In genomic region chr17:68346448-68346847, GRCh38 we compare ENCODE assay signal across 10 cellular contexts. TPM values are rescaled to one million over a fixed set of nuclear protein-coding genes. Genes with fewer than 3 reads are reported as not detected.
DNase-seq lines count a peak whose midpoint lies in the region; ATAC-seq lines count a peak whose summit lies in the region.
"Had no signal": no experiment of that assay in that cellular context is flagged by ENCODE, and none has a peak within 500 bp of the region (broad histone marks: within the 10 kb centered on the region; RNA-seq: fewer than 3 reads in every experiment).

No MANE protein-coding gene starts in this region.

- no peaks in the 10 kb centered on the region for H4K20me1 ChIP-seq in BLaER1 treated with 17β-estradiol and CSF1 and Interleukin-3, amounts not matched to agents 10 nM and 100 nM

- H3K4me2 ChIP-seq in BLaER1 treated with 17β-estradiol and CSF1 and Interleukin-3, amounts not matched to agents 10 nM and 100 nM: peak overlapping the region; percentile 79 to 97 (median 88)

- H3K27ac ChIP-seq in BLaER1 treated with 17β-estradiol and CSF1 and Interleukin-3, amounts not matched to agents 10 nM and 100 nM: peak overlapping the region in 10 of 11 experiments; percentile 43 to 99 (median 96); a peak in 20 of 22 replicates
- H3K27ac ChIP-seq: VCaP had no signal

- 0 out of 22 replicates have a peak, but pooled peaks cover 0 to 1% (median 0%) of the 10 kb centered on the region in 11 experiments for H3K36me3 ChIP-seq in BLaER1 treated with 17β-estradiol and CSF1 and Interleukin-3, amounts not matched to agents 10 nM and 100 nM

- no peaks in the 10 kb centered on the region for H3K9me3 Mint-ChIP-seq in natural killer cell treated with Interleukin-12 subunit alpha and Interleukin-12 subunit beta and Interleukin-15 and Interleukin-18, amount 100 ng/mL, for 72 hours
- H3K9me3 Mint-ChIP-seq: nephron had no signal

- H3K9ac ChIP-seq in BLaER1 treated with 17β-estradiol and CSF1 and Interleukin-3, amounts not matched to agents 10 nM and 100 nM: peak overlapping the region in 10 of 11 experiments; percentile 35 to 91 (median 84); a peak in 19 of 22 replicates

- H3K4me1 ChIP-seq in BLaER1 treated with 17β-estradiol and CSF1 and Interleukin-3, amounts not matched to agents 10 nM and 100 nM: peaks cover 53 to 81% (median 69%) of the 10 kb centered on the region in 10 experiments

- H3K36me3 Mint-ChIP-seq in natural killer cell treated with Interleukin-12 subunit alpha and Interleukin-12 subunit beta and Interleukin-15 and Interleukin-18, amount 100 ng/mL, for 72 hours: no peaks in the 10 kb centered on the region

- peak; percentile 83 for ATAC-seq in GM21717 (IDR thresholded peaks at IDR 0.05; ENCODE audit: unreplicated experiment)
- ATAC-seq in natural killer cell treated with Interleukin-12 subunit alpha and Interleukin-12 subunit beta and Interleukin-15 and Interleukin-18, amount 100 ng/mL, for 72 hours: peak; percentile 87 to 89

- H3K27ac Mint-ChIP-seq in natural killer cell treated with Interleukin-12 subunit alpha and Interleukin-12 subunit beta and Interleukin-15 and Interleukin-18, amount 100 ng/mL, for 72 hours: peak overlapping the region; percentile 91 to 97
- H3K27ac Mint-ChIP-seq: nephron had no signal

- H3K27me3 ChIP-seq in BLaER1 treated with 17β-estradiol and CSF1 and Interleukin-3, amounts not matched to agents 10 nM and 100 nM: peaks cover 0 to 11% (median 0%) of the 10 kb centered on the region in 11 experiments; a peak in 2 of 22 replicates

- H3K9me3 ChIP-seq in BLaER1 treated with 17β-estradiol and CSF1 and Interleukin-3, amounts not matched to agents 10 nM and 100 nM (replicated peaks in 1 of 11): no peaks in the 10 kb centered on the region

- H3K27me3 Mint-ChIP-seq in natural killer cell treated with Interleukin-12 subunit alpha and Interleukin-12 subunit beta and Interleukin-15 and Interleukin-18, amount 100 ng/mL, for 72 hours: no peaks in the 10 kb centered on the region

- H3K4me3 ChIP-seq in BLaER1 treated with 17β-estradiol and CSF1 and Interleukin-3, amounts not matched to agents 10 nM and 100 nM: peak overlapping the region in 7 of 10 experiments; percentile 10 to 56 (median 27); a peak in 10 of 20 replicates

- peak overlapping the region; percentile 89 for H3K4me3 Mint-ChIP-seq in natural killer cell treated with Interleukin-12 subunit alpha and Interleukin-12 subunit beta and Interleukin-15 and Interleukin-18, amount 100 ng/mL, for 72 hours
- H3K4me3 Mint-ChIP-seq: nephron had no signal

- peak; percentile 95 for DNase-seq in NOMO-1 treated with dmso at 0.1 percent for 144 hours (lab: John Stamatoyannopoulos, UW; ENCODE audit: unreplicated experiment)
- DNase-seq in activated T-helper 9 cell treated with anti-CD3 and anti-CD28 coated beads, Interleukin-2, amount 50 U/mL, for 16 hours (ENCODE audit: low read depth): peak; percentile 58
- DNase-seq in natural killer cell treated with Interleukin-12 subunit alpha and Interleukin-12 subunit beta and Interleukin-15 and Interleukin-18, amount 100 ng/mL, for 72 hours (ENCODE audit: low spot score): peak; percentile 90
- DNase-seq in HuH-7 (ENCODE audit: low spot score): no peak
- DNase-seq in NCI-H82 treated with DMSO at 0.1 percent for 48 hours (lab: John Stamatoyannopoulos, UW; ENCODE audit: unreplicated experiment): no peak
- no peak for DNase-seq in NCI-H146 treated with DMSO at 0.1 percent for 48 hours (lab: John Stamatoyannopoulos, UW; ENCODE audit: unreplicated experiment)

- H3K4me1 Mint-ChIP-seq in natural killer cell treated with Interleukin-12 subunit alpha and Interleukin-12 subunit beta and Interleukin-15 and Interleukin-18, amount 100 ng/mL, for 72 hours (ENCODE audit: low read depth in 2 of 2): peaks cover 65 to 75% of the 10 kb centered on the region in 2 donors

RNA-seq across cellular contexts. Expression of gene ARSG, which starts 55.2 kb away (rescaled TPM):
- total RNA-seq in natural killer cell treated with Interleukin-12 subunit alpha and Interleukin-12 subunit beta and Interleukin-15 and Interleukin-18, amount 100 ng/mL, for 72 hours: 1 to 10 TPM; 2.4 to 4.7 TPM

RNA-seq across cellular contexts. Expression of gene SLC16A6, which starts 55.5 kb away (rescaled TPM):
- total RNA-seq in natural killer cell treated with Interleukin-12 subunit alpha and Interleukin-12 subunit beta and Interleukin-15 and Interleukin-18, amount 100 ng/mL, for 72 hours: 1 to 10 TPM; 2.4 to 5.8 TPM

Comparison
In these comparisons a context has a peak if more than half of its experiments do, and no peak if none do; other contexts are left out.
1. DNase-seq: peak in NOMO-1 treated with dmso at 0.1 percent for 144 hours (single experiment), activated T-helper 9 cell treated with anti-CD3 and anti-CD28 coated beads, Interleukin-2, amount 50 U/mL, for 16 hours (single experiment) and natural killer cell treated with Interleukin-12 subunit alpha and Interleukin-12 subunit beta and Interleukin-15 and Interleukin-18, amount 100 ng/mL, for 72 hours (single experiment); none in HuH-7 (single experiment), NCI-H82 treated with DMSO at 0.1 percent for 48 hours (single experiment) and NCI-H146 treated with DMSO at 0.1 percent for 48 hours (single experiment).